ENCODE assay signal across 8 cellular contexts in the genomic region with DNA sequence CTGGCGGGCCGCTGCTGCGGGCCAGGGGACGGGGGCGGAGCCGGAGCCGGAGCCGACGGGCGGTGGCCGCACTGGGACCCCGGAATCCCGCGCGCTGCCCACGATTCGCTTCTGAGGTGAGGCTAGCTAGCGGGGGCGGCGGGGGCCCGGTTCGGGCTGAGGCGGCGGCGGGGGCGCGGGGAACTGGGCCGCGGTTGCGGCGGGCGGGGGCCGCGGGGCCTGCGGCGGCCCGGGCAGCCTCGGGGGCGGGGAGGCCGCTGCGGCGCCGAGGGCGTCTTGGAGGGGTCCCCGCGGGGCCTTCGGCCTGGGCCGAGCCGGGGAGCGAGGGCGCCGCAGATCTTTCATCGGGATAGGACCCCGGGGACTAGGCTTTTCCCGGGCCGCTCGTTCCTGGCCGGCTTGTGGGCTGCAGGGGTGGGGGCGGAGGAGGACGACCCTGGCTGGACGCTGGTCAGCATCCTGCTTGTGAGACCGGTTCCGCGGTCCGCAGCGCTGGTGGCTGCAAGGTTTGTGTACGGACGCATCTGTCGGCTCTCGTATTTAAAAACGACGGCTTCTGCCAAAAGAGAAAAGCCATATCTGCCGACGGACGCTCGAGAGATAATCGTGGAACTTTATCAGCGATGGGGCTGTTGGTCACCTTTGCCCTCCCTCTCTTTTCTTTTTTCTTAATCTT. TPM values are rescaled to one million over a fixed set of nuclear protein-coding genes. Genes with fewer than 3 reads are reported as not detected.
DNase-seq lines count a peak whose midpoint lies in the region; ATAC-seq and TF ChIP-seq lines count a peak whose summit lies in the region.

No MANE protein-coding gene starts in this region.

- no peaks in the 10 kb centered on the region for H3K9me2 ChIP-seq in PC-3 (replicated peaks; ENCODE audit: low read length)

- H3K4me1 ChIP-seq in PC-3 (ENCODE audit: insufficient read depth, low read length), result peaks cover 14% of the 10 kb centered on the region
- H3K4me1 ChIP-seq in lower lobe of right lung, result peaks cover 57% of the 10 kb centered on the region
- peaks cover 23% of the 10 kb centered on the region for H3K4me1 ChIP-seq in testis

- no peak for TF ChIP-seq CTCF in PC-3 (conservative IDR thresholded peaks at IDR 0.05; ENCODE audit: low read depth, low read length)
- no peak for TF ChIP-seq CTCF in coronary artery (IDR thresholded peaks at IDR 0.05)
- no peak for TF ChIP-seq CTCF in lower lobe of right lung (IDR thresholded peaks at IDR 0.05)
- no peak for TF ChIP-seq CTCF in testis (IDR thresholded peaks at IDR 0.05)

- H3K79me2 ChIP-seq in PC-3 (ENCODE audit: low read length), result peaks cover 50% of the 10 kb centered on the region

- H3K4me2 ChIP-seq in PC-3 (ENCODE audit: low read length), result peak overlapping the region; percentile 99

- H3K27ac ChIP-seq in PC-3 (ENCODE audit: low read length) (no peak overlapping the region), coronary artery (peak overlapping the region; percentile 89 to 96), lower lobe of right lung (peak overlapping the region; percentile 96), testis (peak overlapping the region; percentile 83 to 89)

- BruUV-seq in PC-3 (replicated peaks; lab: Mats Ljungman, UMichigan), result no TSS peak

- H3K4me3 ChIP-seq in PC-3 (ENCODE audit: low read length) (peak overlapping the region; percentile 97), coronary artery (peak overlapping the region; percentile 90), lower lobe of right lung (peak overlapping the region; percentile 88), testis (peak overlapping the region; percentile 76 to 83)

- peak overlapping the region; percentile 56 for H2AFZ ChIP-seq in PC-3 (ENCODE audit: low read length)

- H3K9me3 ChIP-seq in PC-3 (ENCODE audit: low read length) (no peaks in the 10 kb centered on the region), lower lobe of right lung (no peaks in the 10 kb centered on the region), testis (no peaks in the 10 kb centered on the region)

- H3K36me3 ChIP-seq in PC-3 (ENCODE audit: low read depth, low read length) (no peaks in the 10 kb centered on the region), lower lobe of right lung (no peaks in the 10 kb centered on the region), testis (ENCODE audit: low read depth, missing control alignments) (no peaks in the 10 kb centered on the region)

- H3F3A ChIP-seq in PC-3 (ENCODE audit: low read length, unreplicated experiment), result no peaks in the 10 kb centered on the region

- DNase-seq in G401 (ENCODE audit: low spot score) (peak; percentile 46), HCEC 1CT (peak; percentile 3), PC-3 (peak; percentile 6), coronary artery (ENCODE audit: low spot score) (peak; percentile 77), lower lobe of right lung (peak; percentile 77), testis (peak; percentile 69), cortex of kidney (lab: John Stamatoyannopoulos, UW) (no peak), activated gamma-delta T cell (lab: John Stamatoyannopoulos, UW) (no peak)

- H4K20me1 ChIP-seq in PC-3 (ENCODE audit: low read length), result peaks cover 10% of the 10 kb centered on the region; the same call in 1 of the 2 replicates

- H3K9ac ChIP-seq in PC-3 (ENCODE audit: low read length), result peak overlapping the region; percentile 92

- no peak for TF ChIP-seq POLR2A in testis (IDR thresholded peaks at IDR 0.05)

- in situ Hi-C loops in G401 (cut with HindIII; ENCODE audit: low sequenced_read_pairs), result loop anchor here (5.0 kb wide), 1 partner anchor 93 kb away; no protein-coding TSS in a partner anchor

- peak; percentile 19 for ATAC-seq in PC-3
- ATAC-seq in lower lobe of right lung, result peak; percentile 0 to 41

- 0 to 1% methylated on average over 19 to 36 of the region's 78 CpGs for WGBS in testis, 2 donors

- no peaks in the 10 kb centered on the region for H3K27me3 ChIP-seq in PC-3 (ENCODE audit: low read length)
- H3K27me3 ChIP-seq in lower lobe of right lung (ENCODE audit: low read depth), result no peaks in the 10 kb centered on the region
- no peaks in the 10 kb centered on the region for H3K27me3 ChIP-seq in testis

- POLR2A ChIA-PET in PC-3 (lab: Charles Lee; ENCODE audit: unreplicated experiment), result interaction anchor here (0.6 kb wide), 1 partner anchor 88 kb away, joined by 3 read pairs; no protein-coding TSS in a partner anchor

- CTCF ChIA-PET in PC-3 (lab: Charles Lee), result no interaction called here

- intact Hi-C loops in PC-3 (cut with micrococcal nuclease), result loop anchor here (10.0 kb wide), 2 partner anchors 61 to 79 kb away; no protein-coding TSS in a partner anchor
- intact Hi-C loops in lower lobe of right lung (cut with DNase I), result no loop called here
- intact Hi-C loops in testis (cut with DNase I; ENCODE audit: low total_unique reads), result no loop called here

RNA-seq across cellular contexts. Expression of gene ADD1, which starts 0.4 kb away (rescaled TPM):
- 82.3 and 121 TPM in 2 replicates for total RNA-seq in G401 (2014; rRNA removed; shearing (Covaris generic))
- total RNA-seq in PC-3 (2014; rRNA removed) (118 and 124 TPM in 2 replicates), lower lobe of right lung (279 TPM), testis (100 to 1,000 TPM; 318 to 355 TPM)
- 233 TPM for polyA plus RNA-seq in testis (ENCODE audit: insufficient read depth, low read depth, low replicate concordance)

RNA-seq across cellular contexts. Expression of gene SH3BP2, which starts 51.2 kb away (rescaled TPM):
- 9.0 TPM in 2 replicates for total RNA-seq in G401 (2014; rRNA removed; shearing (Covaris generic))
- total RNA-seq in PC-3 (2014; rRNA removed) (16.9 and 17.4 TPM in 2 replicates), lower lobe of right lung (102 TPM), testis (10 to 100 TPM; 45.0 to 47.3 TPM)
- polyA plus RNA-seq in testis (ENCODE audit: insufficient read depth, low read depth, low replicate concordance), result 26.6 TPM

Comparison
In these comparisons a context has a peak if more than half of its experiments do, and no peak if none do; other contexts are left out.
1. DNase-seq: peak in G401 (single experiment), HCEC 1CT (single experiment), PC-3 (single experiment), coronary artery (single experiment), lower lobe of right lung (single experiment) and testis (single experiment); none in cortex of kidney (single experiment) and activated gamma-delta T cell (single experiment).
2. Peak in every context shown above with its lines, with median percentiles within 50 percentile points of each other: H3K4me3 ChIP-seq.